22 cellular contexts compared by ENCODE assay signal in genomic region chr7:139367438-139368155, GRCh38. TPM values are rescaled to one million over a fixed set of nuclear protein-coding genes. Genes with fewer than 3 reads are reported as not detected.
DNase-seq lines count a peak whose midpoint lies in the region; ATAC-seq and TF ChIP-seq lines count a peak whose summit lies in the region.
"Had no signal": no experiment of that assay in that cellular context is flagged by ENCODE, and none has a peak within 500 bp of the region (broad histone marks: within the 10 kb centered on the region; RNA-seq: fewer than 3 reads in every experiment).

No MANE protein-coding gene starts in this region.

- no peaks in the 10 kb centered on the region for H3F3A ChIP-seq in GM23338 (replicated peaks; ENCODE audit: low read depth)

- H2AFZ ChIP-seq in GM23338: no peak overlapping the region

- peaks cover 22% of the 10 kb centered on the region for H3K36me3 Mint-ChIP-seq in GM23338 (ENCODE audit: low read depth)
- peaks cover 10% of the 10 kb centered on the region for H3K36me3 Mint-ChIP-seq in WTC11
- H3K36me3 Mint-ChIP-seq in progenitor cell of endocrine pancreas (ENCODE audit: insufficient read depth): peaks cover 9% of the 10 kb centered on the region

- POLR2A ChIA-PET in WTC11 (lab: Charles Lee): no interaction called here

- no peaks in the 10 kb centered on the region for H3K27me3 Mint-ChIP-seq in GM23338 (ENCODE audit: insufficient read depth, low read depth, poor library complexity)
- H3K27me3 Mint-ChIP-seq in WTC11 (ENCODE audit: low read depth): no peaks in the 10 kb centered on the region
- H3K27me3 Mint-ChIP-seq in progenitor cell of endocrine pancreas: no peaks in the 10 kb centered on the region
- H3K27me3 Mint-ChIP-seq: CD4-positive, alpha-beta T cell had no signal

- DNase-seq in Right ventricle myocardium superior (no peak), right cardiac atrium (no peak), GM23338 (ENCODE audit: low spot score) (no peak), WTC11 (ENCODE audit: low spot score) (no peak), progenitor cell of endocrine pancreas (ENCODE audit: low spot score, unreplicated experiment) (no peak), NCI-H69 (lab: John Stamatoyannopoulos, UW) (no peak)
- DNase-seq: activated CD4-positive, alpha-beta T cell treated with anti-CD3 and anti-CD28 coated beads for 48 hours; activated CD8-positive, alpha-beta memory T cell treated with anti-CD3 and anti-CD28 coated beads, Interleukin-2, amount 50 U/mL, for 48 hours; CD4-positive, alpha-beta T cell; DMS 273 treated with DMSO at 0.1 percent for 48 hours; HCEC 1CT; left lung; NCI-H1092; NCI-H1930; NCI-H345; posterior cingulate gyrus; SIG-M5; uterus had no signal

- no peak for TF ChIP-seq EP300 in gastroesophageal sphincter (IDR thresholded peaks at IDR 0.05)

- peaks cover 100% of the 10 kb centered on the region for H3K79me2 ChIP-seq in GM23338 (replicated peaks; ENCODE audit: insufficient read depth)

- H3K4me3 Mint-ChIP-seq in GM23338 (no peak overlapping the region; the same call in 2 of the 3 replicates), WTC11 (no peak overlapping the region), progenitor cell of endocrine pancreas (ENCODE audit: low read depth) (no peak overlapping the region)
- H3K4me3 Mint-ChIP-seq: CD4-positive, alpha-beta T cell had no signal

- ATAC-seq in Right ventricle myocardium superior (ENCODE audit: poor library complexity) (peak; percentile 56), right cardiac atrium (no peak), GM23338 (no peak), WTC11 (no peak), gastroesophageal sphincter (no peak)
- ATAC-seq: left lung had no signal

- H3K4me1 ChIP-seq in right cardiac atrium (ENCODE audit: control insufficient read depth, insufficient read depth, low read length) (peaks cover 10% of the 10 kb centered on the region), GM23338 (ENCODE audit: insufficient read depth) (peaks cover 29% of the 10 kb centered on the region), gastroesophageal sphincter (peaks cover 15 to 97% (median 24%) of the 10 kb centered on the region in 3 donors)
- H3K4me1 ChIP-seq: uterus had no signal

- no peaks in the 10 kb centered on the region for H3K9me3 Mint-ChIP-seq in GM23338
- no peaks in the 10 kb centered on the region for H3K9me3 Mint-ChIP-seq in WTC11
- no peaks in the 10 kb centered on the region for H3K9me3 Mint-ChIP-seq in progenitor cell of endocrine pancreas (ENCODE audit: low read depth)
- H3K9me3 Mint-ChIP-seq: activated naive CD4-positive, alpha-beta T cell treated with anti-CD3 and anti-CD28 coated beads, Interleukin-2, amount 50 U/mL, for 72 hours; CD4-positive, alpha-beta T cell had no signal

- H3K4me1 Mint-ChIP-seq in GM23338: peaks cover 50% of the 10 kb centered on the region
- peaks cover 56% of the 10 kb centered on the region for H3K4me1 Mint-ChIP-seq in WTC11
- H3K4me1 Mint-ChIP-seq in progenitor cell of endocrine pancreas (ENCODE audit: low read depth): peaks cover 10% of the 10 kb centered on the region

- no peaks in the 10 kb centered on the region for H3K27me3 ChIP-seq in right cardiac atrium (ENCODE audit: control insufficient read depth, insufficient read depth)
- H3K27me3 ChIP-seq in GM23338 (ENCODE audit: insufficient read depth): no peaks in the 10 kb centered on the region
- no peaks in the 10 kb centered on the region for H3K27me3 ChIP-seq in gastroesophageal sphincter
- H3K27me3 ChIP-seq: left lung, suprapubic skin, uterus had no signal

- CTCF ChIA-PET in WTC11 (lab: Charles Lee): interaction anchor here (1.8 kb wide), 1 partner anchor 47 kb away, joined by 4 read pairs; no protein-coding TSS in a partner anchor

- H3K27ac Mint-ChIP-seq in GM23338 (peak overlapping the region; percentile 56), WTC11 (peak overlapping the region; percentile 57; the same call in 1 of the 2 replicates), progenitor cell of endocrine pancreas (peak overlapping the region; percentile 51)
- H3K27ac Mint-ChIP-seq: CD4-positive, alpha-beta T cell had no signal

- H3K27ac ChIP-seq in right cardiac atrium (ENCODE audit: low read length) (no peak overlapping the region), GM23338 (ENCODE audit: low read depth) (no peak overlapping the region), gastroesophageal sphincter (no peak overlapping the region)
- H3K27ac ChIP-seq: epithelial cell of prostate, left lung, suprapubic skin, uterus had no signal

- H3K9me3 ChIP-seq in right cardiac atrium (ENCODE audit: control insufficient read depth, low read length): no peaks in the 10 kb centered on the region
- no peaks in the 10 kb centered on the region for H3K9me3 ChIP-seq in gastroesophageal sphincter
- H3K9me3 ChIP-seq: left lung, suprapubic skin, uterus had no signal

- no peaks in the 10 kb centered on the region for H3K36me3 ChIP-seq in GM23338 (ENCODE audit: insufficient read depth)
- H3K36me3 ChIP-seq in gastroesophageal sphincter: peaks cover 0 to 15% of the 10 kb centered on the region in 2 donors
- H3K36me3 ChIP-seq: uterus had no signal

- peaks cover 41% of the 10 kb centered on the region for H4K20me1 ChIP-seq in GM23338 (replicated peaks; ENCODE audit: insufficient read depth)

- no peaks in the 10 kb centered on the region for H3K9me2 ChIP-seq in GM23338 (ENCODE audit: insufficient read depth)

- intact Hi-C loops in Right ventricle myocardium superior (cut with DNase I): no loop called here
- intact Hi-C loops in right cardiac atrium (cut with DNase I): no loop called here

- no peak overlapping the region for H3K4me2 ChIP-seq in GM23338

- H3K4me3 ChIP-seq in right cardiac atrium (ENCODE audit: low read length) (no peak overlapping the region), GM23338 (no peak overlapping the region), gastroesophageal sphincter (no peak overlapping the region)
- H3K4me3 ChIP-seq: left lung, suprapubic skin, uterus had no signal

- TF ChIP-seq POLR2A in gastroesophageal sphincter (IDR thresholded peaks at IDR 0.05): no peak

- TF ChIP-seq CTCF in GM23338 (conservative IDR thresholded peaks at IDR 0.05; ENCODE audit: low read depth in 2 of 2) (no peak), WTC11 (IDR thresholded peaks at IDR 0.05) (no peak), progenitor cell of endocrine pancreas (IDR thresholded peaks at IDR 0.05; ENCODE audit: unreplicated experiment) (no peak), gastroesophageal sphincter (IDR thresholded peaks at IDR 0.05) (no peak)

- WGBS in right cardiac atrium: 54% methylated on average over 6 of the region's 6 CpGs
- WGBS in gastroesophageal sphincter (ENCODE audit: low coverage in 1 of 2), 2 donors: 55 to 56% methylated on average over 5 to 6 of the region's 6 CpGs

TF ChIP-seq in GM23338, 12 proteins besides CTCF, POLR2A, EP300 and RAD21 (continues in another document):
- no peak for TF ChIP-seq STAT1 (IDR thresholded peaks at IDR 0.05; ENCODE audit: unreplicated experiment)

TF ChIP-seq in WTC11, 78 proteins besides CTCF, POLR2A, EP300 and RAD21 (continues in another document):
- TF ChIP-seq STAT6 (CRISPR knock-in tag; conservative IDR thresholded peaks at IDR 0.05; ENCODE audit: low read depth): no peak
- TF ChIP-seq JUN (CRISPR knock-in tag; IDR thresholded peaks at IDR 0.05): no peak
- TF ChIP-seq HMGXB4 (CRISPR knock-in tag; IDR thresholded peaks at IDR 0.05): no peak
- TF ChIP-seq JAZF1 (CRISPR knock-in tag; IDR thresholded peaks at IDR 0.05): no peak

RNA-seq across cellular contexts. Expression of gene LUC7L2, which starts 7.9 kb away (rescaled TPM):
- total RNA-seq in Right ventricle myocardium superior (45.2 TPM), right cardiac atrium (10 to 100 TPM; 49.3 to 58.3 (median 54.7) TPM), WTC11 (2021) (91.0 to 94.4 TPM (median 92.4 TPM) in 3 replicates), progenitor cell of endocrine pancreas (90.9 and 94.7 TPM in 2 replicates), gastroesophageal sphincter (100 to 1,000 TPM in 1 of 4 donors, 10 to 100 TPM in 3; 61.5 to 106 (median 72.6) TPM)
- polyA plus RNA-seq in right cardiac atrium (34.1 TPM), GM23338 (2016; fragmentation: Nextera tagmentation; extraction: Ambion mirVana) (31.5 and 40.3 TPM in 2 replicates)
- 53.1 and 57.3 TPM in 2 replicates for total RNA-seq in GM23338 (2014; rRNA removed; shearing (Covaris generic))

RNA-seq across cellular contexts. Expression of gene FMC1, which starts 26.5 kb away (rescaled TPM):
- total RNA-seq in Right ventricle myocardium superior: 55.3 TPM
- 10 to 100 TPM; 30.7 to 51.3 (median 43.7) TPM for total RNA-seq in right cardiac atrium
- 67.4 TPM for polyA plus RNA-seq in right cardiac atrium
- 4.8 and 5.2 TPM in 2 replicates for total RNA-seq in GM23338 (2014; rRNA removed; shearing (Covaris generic))
- 70.5 and 76.8 TPM in 2 replicates for polyA plus RNA-seq in GM23338 (2016; fragmentation: Nextera tagmentation; extraction: Ambion mirVana)
- 14.3 to 16.7 TPM (median 16.3 TPM) in 3 replicates for total RNA-seq in WTC11 (2021)
- total RNA-seq in progenitor cell of endocrine pancreas: 17.9 and 18.6 TPM in 2 replicates
- total RNA-seq in gastroesophageal sphincter: 10 to 100 TPM; 16.6 to 18.2 (median 17.3) TPM
